In the genomic region with DNA sequence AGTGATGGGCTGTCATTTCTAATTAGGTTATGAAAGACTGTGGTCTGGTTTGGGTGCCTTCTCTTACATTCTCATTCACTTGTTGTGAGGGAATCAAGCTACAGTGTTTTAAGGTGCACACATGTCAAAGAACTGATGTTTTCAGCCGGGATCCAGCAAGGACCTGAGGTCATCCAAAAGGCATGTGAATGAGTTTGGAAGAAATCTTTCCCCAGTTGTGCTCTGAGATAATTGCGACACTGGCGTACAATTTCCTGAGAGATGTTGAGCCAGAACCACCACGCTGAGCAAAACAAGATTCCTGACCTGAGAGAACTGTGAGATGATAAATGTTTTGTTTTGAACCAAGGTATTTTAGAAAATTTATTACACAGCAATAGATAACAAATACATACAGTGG, we compare ENCODE assay signal across 30 cellular contexts.
DNase-seq lines count a peak whose midpoint lies in the region; ATAC-seq, FAIRE-seq and TF ChIP-seq lines count a peak whose summit lies in the region.
"Had no signal": no experiment of that assay in that cellular context is flagged by ENCODE, and none has a peak within 500 bp of the region (broad histone marks: within the 10 kb centered on the region; RNA-seq: fewer than 3 reads in every experiment).

No MANE protein-coding gene starts in this region.

- no peaks in the 10 kb centered on the region for H3K9me3 ChIP-seq in right atrium auricular region
- no peaks in the 10 kb centered on the region for H3K9me3 ChIP-seq in kidney (ENCODE audit: control insufficient read depth in 1 of 2, low read length in 2 of 2)
- H3K9me3 ChIP-seq: BLaER1, breast epithelium, SK-N-SH, upper lobe of left lung had no signal

- H3K27ac ChIP-seq in right atrium auricular region (no peak overlapping the region), mesendoderm (ENCODE audit: low read depth, low read length) (no peak overlapping the region), kidney (ENCODE audit: low read depth in 2 of 2, low read length in 2 of 2) (no peak overlapping the region)
- H3K27ac ChIP-seq: BLaER1, breast epithelium, neural progenitor cell, RWPE1, upper lobe of left lung, VCaP had no signal

- no peak overlapping the region for H3K18ac ChIP-seq in mesendoderm (ENCODE audit: low read length)

- H3K4me2 ChIP-seq in mesendoderm (ENCODE audit: low read length) = no peak overlapping the region
- H3K4me2 ChIP-seq: BLaER1, neural progenitor cell, SK-N-SH, smooth muscle cell had no signal

- peaks cover 2 to 47% (median 26%) of the 10 kb centered on the region in 6 donors for H3K9me3 Mint-ChIP-seq in immature natural killer cell
- H3K9me3 Mint-ChIP-seq: neural progenitor cell had no signal

- intact Hi-C loops in left ventricle myocardium superior (cut with micrococcal nuclease) = no loop called here
- intact Hi-C loops in kidney (cut with DNase I) = no loop called here

- no peak overlapping the region for H3K56ac ChIP-seq in mesendoderm (ENCODE audit: low read length)

- H2BK120ac ChIP-seq in mesendoderm (ENCODE audit: low read depth, low read length) = no peak overlapping the region

- H3K36me3 ChIP-seq in right atrium auricular region (no peaks in the 10 kb centered on the region), mesendoderm (ENCODE audit: control insufficient read depth, insufficient read depth, low read length) (no peaks in the 10 kb centered on the region), kidney (ENCODE audit: control insufficient read depth in 1 of 2, insufficient read depth in 2 of 2, low read length in 2 of 2) (no peaks in the 10 kb centered on the region)
- H3K36me3 ChIP-seq: BLaER1, breast epithelium, neural progenitor cell, upper lobe of left lung had no signal

- H2BK5ac ChIP-seq in mesendoderm (ENCODE audit: low read length) = no peak overlapping the region

- H3K4me3 ChIP-seq in right atrium auricular region (no peak overlapping the region), mesendoderm (ENCODE audit: low read length) (no peak overlapping the region), kidney (ENCODE audit: low read length in 2 of 2) (no peak overlapping the region)
- H3K4me3 ChIP-seq: BLaER1, breast epithelium, lung, neural progenitor cell, smooth muscle cell, upper lobe of left lung had no signal

- H3K27me3 Mint-ChIP-seq in immature natural killer cell (ENCODE audit: low read depth in 3 of 3) = peaks cover 0 to 1% (median 0%) of the 10 kb centered on the region in 3 donors
- H3K27me3 Mint-ChIP-seq: progenitor cell of endocrine pancreas had no signal

- no peak overlapping the region for H3K4ac ChIP-seq in mesendoderm (ENCODE audit: low read depth, low read length)

- H4K5ac ChIP-seq in mesendoderm (ENCODE audit: low read length) = no peak overlapping the region

- no peaks in the 10 kb centered on the region for H3K79me1 ChIP-seq in mesendoderm (ENCODE audit: low read length)

- no peaks in the 10 kb centered on the region for H3K4me1 Mint-ChIP-seq in immature natural killer cell
- H3K4me1 Mint-ChIP-seq: neural progenitor cell had no signal

- no peak for FAIRE-seq in kidney (lab: Jason Lieb, UNC)
- FAIRE-seq: endometrium, H1 had no signal

- no peak overlapping the region for H4K8ac ChIP-seq in mesendoderm (ENCODE audit: low read depth, low read length)

- no peaks in the 10 kb centered on the region for H3K36me3 Mint-ChIP-seq in immature natural killer cell
- H3K36me3 Mint-ChIP-seq: neural progenitor cell had no signal

- no peak overlapping the region for H2AK5ac ChIP-seq in mesendoderm (ENCODE audit: low read length)

- H3K4me3 Mint-ChIP-seq in immature natural killer cell = no peak overlapping the region
- H3K4me3 Mint-ChIP-seq: neural progenitor cell; T-helper 2 cell treated with Interferon-gamma antibody and Interleukin-4, amounts not matched to agents 5 μg/mL and 100 μg/mL, for 36 hours had no signal

- H3K4me1 ChIP-seq in right atrium auricular region (no peaks in the 10 kb centered on the region), mesendoderm (ENCODE audit: control insufficient read depth, low read depth, low read length) (no peaks in the 10 kb centered on the region), kidney (ENCODE audit: control insufficient read depth in 1 of 2, insufficient read depth in 1 of 2, low read depth in 1 of 2, low read length in 2 of 2) (no peaks in the 10 kb centered on the region)
- H3K4me1 ChIP-seq: BLaER1, breast epithelium, neural progenitor cell, upper lobe of left lung had no signal

- no peaks in the 10 kb centered on the region for H3K27me3 ChIP-seq in right atrium auricular region
- no peaks in the 10 kb centered on the region for H3K27me3 ChIP-seq in mesendoderm (ENCODE audit: insufficient read depth, low read length, poor library complexity)
- H3K27me3 ChIP-seq: BLaER1, breast epithelium, neural progenitor cell, upper lobe of left lung had no signal

- H3K9ac ChIP-seq in mesendoderm (ENCODE audit: low read length) (no peak overlapping the region), kidney (ENCODE audit: low read length in 2 of 2) (no peak overlapping the region)
- H3K9ac ChIP-seq: BLaER1, neural progenitor cell, SK-N-SH had no signal

- DNase-seq in left ventricle myocardium superior (no peak), right atrium auricular region (ENCODE audit: low spot score) (no peak), fibroblast of gingiva (ENCODE audit: low read depth) (peak; percentile 32), mesendoderm (peak; percentile 5), NCI-H524 treated with DMSO at 0.1 percent for 48 hours (lab: John Stamatoyannopoulos, UW) (no peak), kidney (no peak), KG1 (lab: John Stamatoyannopoulos, UW) (no peak), immature natural killer cell (no peak)
- DNase-seq: activated CD4-positive, alpha-beta T cell treated with anti-CD3 and anti-CD28 coated beads for 48 hours; activated naive CD4-positive, alpha-beta T cell; activated T-cell treated with anti-CD3 and anti-CD28 coated beads, Interleukin-2, amount 50 U/mL, for 48 hours; COR-L47; hippocampal formation; NCI-H1105 treated with DMSO at 0.1 percent for 48 hours; NCI-H2081; NCI-H82; SK-N-SH; stimulated activated CD4-positive, alpha-beta T cell treated with anti-CD3 and anti-CD28 coated beads, Interleukin-2, amount 100 ng/mL, for 24 hours; upper lobe of left lung had no signal

- peak; percentile 71 for ATAC-seq in left ventricle myocardium superior

- H3K27ac Mint-ChIP-seq in immature natural killer cell = no peak overlapping the region
- H3K27ac Mint-ChIP-seq: neural progenitor cell; progenitor cell of endocrine pancreas; T-helper 2 cell treated with Interferon-gamma antibody and Interleukin-4, amounts not matched to agents 5 μg/mL and 100 μg/mL, for 36 hours had no signal

- H3K79me2 ChIP-seq in mesendoderm (ENCODE audit: control insufficient read depth, insufficient read depth, low read length) = no peaks in the 10 kb centered on the region

- no CpG with 5 or more reads among the region's 4 CpGs for WGBS in mesendoderm (ENCODE audit: extremely low coverage, insufficient coverage, low lambda C conversion rate)

- no peak overlapping the region for H2BK15ac ChIP-seq in mesendoderm (replicated peaks; ENCODE audit: low read depth)

- no peak for TF ChIP-seq CTCF in right atrium auricular region (IDR thresholded peaks at IDR 0.05)
- no peak for TF ChIP-seq CTCF in kidney (IDR thresholded peaks at IDR 0.05; ENCODE audit: borderline replicate concordance, extremely low read depth, insufficient read depth)

- no peak overlapping the region for H3K23ac ChIP-seq in mesendoderm (ENCODE audit: low read length)

Comparison
In these comparisons a context has a peak if more than half of its experiments do, and no peak if none do; other contexts are left out.
1. DNase-seq: peak in fibroblast of gingiva (single experiment) and mesendoderm (single experiment); none in left ventricle myocardium superior (single experiment), right atrium auricular region (single experiment), NCI-H524 treated with DMSO at 0.1 percent for 48 hours (single experiment), kidney (single experiment), KG1 (single experiment) and immature natural killer cell (0 of 3).